Comparison of ENCODE assay signal across 1 cellular context in genomic region chr17:7479389-7480192, GRCh38.
TF ChIP-seq lines count a peak whose summit lies in the region.

Gene ZBTB4 (minus strand): TSS chr17:7479631. CDS start chr17:7466801, 12,830 bp downstream.

TF ChIP-seq in K562, 482 proteins besides CTCF, POLR2A, EP300 and RAD21 (continues in another document):
- TF ChIP-seq MLX (CRISPR knock-in tag; conservative IDR thresholded peaks at IDR 0.05) (no peak), HMGN3 (IDR thresholded peaks at IDR 0.05; ENCODE audit: borderline replicate concordance, extremely low read depth, insufficient read length, low read depth, low read length) (no peak), ZNF589 (CRISPR knock-in tag; IDR thresholded peaks at IDR 0.05; ENCODE audit: low read depth) (no peak), ZBTB7A (IDR thresholded peaks at IDR 0.05; ENCODE audit: borderline replicate concordance, control insufficient read depth, low read depth, low read length) (peak; percentile 43; the same call in 1 of the 2 replicates), NCOA2 (IDR thresholded peaks at IDR 0.05; ENCODE audit: partially characterized antibody in 2 of 2) (no peak), ZNF253 (CRISPR knock-in tag; conservative IDR thresholded peaks at IDR 0.05) (no peak), ZBTB5 (IDR thresholded peaks at IDR 0.05) (no peak), ZBTB2 (IDR thresholded peaks at IDR 0.05) (no peak), ZEB2 (IDR thresholded peaks at IDR 0.05) (no peak), ZNF408 (CRISPR knock-in tag; IDR thresholded peaks at IDR 0.05; ENCODE audit: low read depth) (no peak), POLR2AphosphoS2 (IDR thresholded peaks at IDR 0.05; ENCODE audit: low read length) (no peak), THRB (CRISPR knock-in tag; conservative IDR thresholded peaks at IDR 0.05) (no peak), HDAC1 (IDR thresholded peaks at IDR 0.05) (peak in 1 of 2 experiments; percentile 45; a peak in 1 of 4 replicates), GMEB1 (CRISPR knock-in tag; IDR thresholded peaks at IDR 0.05) (no peak), PBX2 (CRISPR knock-in tag; IDR thresholded peaks at IDR 0.05; ENCODE audit: low read depth) (no peak), PBX2 (tag; conservative IDR thresholded peaks at IDR 0.05; ENCODE audit: low read depth) (no peak), ETS2 (tag; IDR thresholded peaks at IDR 0.05; ENCODE audit: borderline replicate concordance, poor library complexity, severe bottlenecking) (no peak), CHD2 (IDR thresholded peaks at IDR 0.05; ENCODE audit: low read depth, low read length) (no peak), HNRNPL (IDR thresholded peaks at IDR 0.05; ENCODE audit: low read depth, low read length) (no peak), EGR1 (conservative IDR thresholded peaks at IDR 0.05) (no peak), SMARCE1 (IDR thresholded peaks at IDR 0.05) (0 out of 2 replicates have a peak, but pooled peaks have one; percentile 25), ZNF511 (CRISPR knock-in tag; IDR thresholded peaks at IDR 0.05) (no peak), MIER1 (IDR thresholded peaks at IDR 0.05; ENCODE audit: low read depth) (no peak), FOXM1 (IDR thresholded peaks at IDR 0.05; ENCODE audit: low read depth) (no peak), FOXM1 (CRISPR knock-in tag; IDR thresholded peaks at IDR 0.05; ENCODE audit: low read depth) (no peak), NCOA4 (IDR thresholded peaks at IDR 0.05; ENCODE audit: partially characterized antibody) (no peak), PHB (CRISPR knock-in tag; IDR thresholded peaks at IDR 0.05) (no peak), RBM34 (IDR thresholded peaks at IDR 0.05; ENCODE audit: borderline replicate concordance, insufficient read depth, low read length) (no peak), MBD1 (CRISPR knock-in tag; IDR thresholded peaks at IDR 0.05) (no peak), VEZF1 (CRISPR knock-in tag; IDR thresholded peaks at IDR 0.05) (peak; percentile 98), NR2F6 (CRISPR knock-in tag; IDR thresholded peaks at IDR 0.05) (no peak), KLF16 (IDR thresholded peaks at IDR 0.05) (no peak), SMARCA5 (IDR thresholded peaks at IDR 0.05) (no peak), NRF1 (conservative IDR thresholded peaks at IDR 0.05 in 1 of 2, IDR thresholded peaks at IDR 0.05 in 1 of 2) (peak; percentile 59 to 70), ZNF639 (CRISPR knock-in tag; conservative IDR thresholded peaks at IDR 0.05 in 1 of 2, IDR thresholded peaks at IDR 0.05 in 1 of 2) (peak in 1 of 2 experiments; percentile 97; a peak in 2 of 4 replicates), ZNF764 (CRISPR knock-in tag; IDR thresholded peaks at IDR 0.05; ENCODE audit: low read depth) (no peak), ZBTB49 (CRISPR knock-in tag; IDR thresholded peaks at IDR 0.05; ENCODE audit: borderline replicate concordance) (no peak), POU5F1 (IDR thresholded peaks at IDR 0.05; ENCODE audit: borderline replicate concordance, low read depth, low read length, partially characterized antibody) (no peak), RB1 (IDR thresholded peaks at IDR 0.05; ENCODE audit: low read depth) (0 out of 2 replicates have a peak, but pooled peaks have one; percentile 21), DLX4 (CRISPR knock-in tag; IDR thresholded peaks at IDR 0.05) (no peak), KHSRP (IDR thresholded peaks at IDR 0.05) (no peak), EWSR1 (IDR thresholded peaks at IDR 0.05; ENCODE audit: borderline replicate concordance, low read depth, partially characterized antibody) (no peak)
